In the genomic region with DNA sequence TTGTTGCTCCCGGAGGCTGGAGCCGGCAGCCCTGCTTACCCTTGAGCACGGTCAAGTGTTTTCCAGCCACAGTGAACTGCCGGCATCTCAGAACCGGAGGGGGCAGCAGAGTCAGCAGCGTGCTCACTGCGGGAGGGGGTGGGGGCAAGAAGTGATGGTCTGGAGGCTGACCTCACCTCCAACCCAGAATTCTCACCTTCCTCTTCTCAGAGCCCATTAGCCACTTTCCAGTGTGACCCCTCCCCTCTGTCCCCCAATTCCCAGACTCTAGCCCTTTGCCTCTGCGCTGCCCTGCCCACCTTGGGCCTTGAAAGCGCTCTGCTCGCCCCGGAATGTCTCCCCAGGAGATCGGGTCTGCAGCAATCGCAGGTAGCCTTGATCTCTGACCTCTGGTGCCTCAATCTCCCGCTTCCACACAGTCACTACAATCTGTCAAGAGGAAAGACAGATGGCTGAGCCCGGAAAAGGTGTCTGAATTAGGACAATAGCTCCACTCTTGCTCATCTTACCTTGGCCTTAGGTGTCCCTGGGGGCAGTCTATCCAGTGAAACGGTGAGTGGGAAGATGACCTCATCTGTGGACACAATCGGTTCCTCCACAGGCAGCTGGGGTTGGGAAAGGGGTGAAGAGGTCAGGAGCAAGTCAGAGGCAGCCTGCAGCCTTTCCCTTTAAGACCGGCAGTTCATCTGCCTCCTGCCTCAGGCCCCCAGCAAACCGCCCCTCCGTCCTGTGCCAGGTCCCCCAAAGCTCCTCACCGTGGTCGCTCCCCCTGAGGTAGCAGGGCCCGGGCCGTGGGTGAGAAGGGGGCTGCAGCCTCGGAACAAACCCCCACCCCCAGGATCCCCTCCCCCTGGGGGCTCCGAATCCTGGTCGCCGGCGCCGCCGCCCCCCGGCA, we compare ENCODE assay signal across 1 cellular context.
TF ChIP-seq lines count a peak whose summit lies in the region.

No MANE protein-coding gene starts in this region.

TF ChIP-seq in HepG2, 621 proteins besides CTCF, POLR2A, EP300 and RAD21 (continued from another document and continues in another):
- no peak for TF ChIP-seq TEF (CRISPR knock-in tag; IDR thresholded peaks at IDR 0.05)
- no peak for TF ChIP-seq ZNF547 (CRISPR knock-in tag; IDR thresholded peaks at IDR 0.05)
- TF ChIP-seq, protein P1, sequence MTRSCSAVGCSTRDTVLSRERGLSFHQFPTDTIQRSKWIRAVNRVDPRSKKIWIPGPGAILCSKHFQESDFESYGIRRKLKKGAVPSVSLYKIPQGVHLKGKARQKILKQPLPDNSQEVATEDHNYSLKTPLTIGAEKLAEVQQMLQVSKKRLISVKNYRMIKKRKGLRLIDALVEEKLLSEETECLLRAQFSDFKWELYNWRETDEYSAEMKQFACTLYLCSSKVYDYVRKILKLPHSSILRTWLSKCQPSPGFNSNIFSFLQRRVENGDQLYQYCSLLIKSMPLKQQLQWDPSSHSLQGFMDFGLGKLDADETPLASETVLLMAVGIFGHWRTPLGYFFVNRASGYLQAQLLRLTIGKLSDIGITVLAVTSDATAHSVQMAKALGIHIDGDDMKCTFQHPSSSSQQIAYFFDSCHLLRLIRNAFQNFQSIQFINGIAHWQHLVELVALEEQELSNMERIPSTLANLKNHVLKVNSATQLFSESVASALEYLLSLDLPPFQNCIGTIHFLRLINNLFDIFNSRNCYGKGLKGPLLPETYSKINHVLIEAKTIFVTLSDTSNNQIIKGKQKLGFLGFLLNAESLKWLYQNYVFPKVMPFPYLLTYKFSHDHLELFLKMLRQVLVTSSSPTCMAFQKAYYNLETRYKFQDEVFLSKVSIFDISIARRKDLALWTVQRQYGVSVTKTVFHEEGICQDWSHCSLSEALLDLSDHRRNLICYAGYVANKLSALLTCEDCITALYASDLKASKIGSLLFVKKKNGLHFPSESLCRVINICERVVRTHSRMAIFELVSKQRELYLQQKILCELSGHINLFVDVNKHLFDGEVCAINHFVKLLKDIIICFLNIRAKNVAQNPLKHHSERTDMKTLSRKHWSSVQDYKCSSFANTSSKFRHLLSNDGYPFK (CRISPR knock-in tag; IDR thresholded peaks at IDR 0.05; ENCODE audit: borderline replicate concordance), result no peak
- no peak for TF ChIP-seq ATAD3A (CRISPR knock-in tag; IDR thresholded peaks at IDR 0.05)
- no peak for TF ChIP-seq SNAI1 (CRISPR knock-in tag; IDR thresholded peaks at IDR 0.05; ENCODE audit: borderline replicate concordance)
- peak; percentile 63 for TF ChIP-seq CEBPG (CRISPR knock-in tag; IDR thresholded peaks at IDR 0.05)
- peak; percentile 69; the same call in 1 of the 2 replicates for TF ChIP-seq MEIS2 (CRISPR knock-in tag; IDR thresholded peaks at IDR 0.05)
- TF ChIP-seq ZSCAN12 (CRISPR knock-in tag; IDR thresholded peaks at IDR 0.05), result no peak
- no peak for TF ChIP-seq E2F1 (CRISPR knock-in tag; IDR thresholded peaks at IDR 0.05)
- no peak for TF ChIP-seq SIX1 (CRISPR knock-in tag; IDR thresholded peaks at IDR 0.05; ENCODE audit: borderline replicate concordance)
- TF ChIP-seq ZNF567 (CRISPR knock-in tag; IDR thresholded peaks at IDR 0.05; ENCODE audit: borderline replicate concordance), result no peak
- peak; percentile 52 for TF ChIP-seq HOXA3 (CRISPR knock-in tag; IDR thresholded peaks at IDR 0.05)
- peak; percentile 89 for TF ChIP-seq RARA (CRISPR knock-in tag; IDR thresholded peaks at IDR 0.05)
- no peak for TF ChIP-seq ZNF563 (CRISPR knock-in tag; IDR thresholded peaks at IDR 0.05)
- TF ChIP-seq PLRG1 (conservative IDR thresholded peaks at IDR 0.05), result no peak
- peak; percentile 93 for TF ChIP-seq ATF3 (CRISPR knock-in tag; IDR thresholded peaks at IDR 0.05)
- no peak for TF ChIP-seq HNRNPK (IDR thresholded peaks at IDR 0.05; ENCODE audit: low read depth, low read length, poor library complexity, severe bottlenecking)
- no peak for TF ChIP-seq THYN1 (CRISPR knock-in tag; IDR thresholded peaks at IDR 0.05; ENCODE audit: borderline replicate concordance, low read depth)
- no peak for TF ChIP-seq SIX4 (CRISPR knock-in tag; IDR thresholded peaks at IDR 0.05)
- TF ChIP-seq FIP1L1 (IDR thresholded peaks at IDR 0.05; ENCODE audit: borderline replicate concordance, insufficient read depth, low read depth, low read length), result no peak
- TF ChIP-seq, protein P2, sequence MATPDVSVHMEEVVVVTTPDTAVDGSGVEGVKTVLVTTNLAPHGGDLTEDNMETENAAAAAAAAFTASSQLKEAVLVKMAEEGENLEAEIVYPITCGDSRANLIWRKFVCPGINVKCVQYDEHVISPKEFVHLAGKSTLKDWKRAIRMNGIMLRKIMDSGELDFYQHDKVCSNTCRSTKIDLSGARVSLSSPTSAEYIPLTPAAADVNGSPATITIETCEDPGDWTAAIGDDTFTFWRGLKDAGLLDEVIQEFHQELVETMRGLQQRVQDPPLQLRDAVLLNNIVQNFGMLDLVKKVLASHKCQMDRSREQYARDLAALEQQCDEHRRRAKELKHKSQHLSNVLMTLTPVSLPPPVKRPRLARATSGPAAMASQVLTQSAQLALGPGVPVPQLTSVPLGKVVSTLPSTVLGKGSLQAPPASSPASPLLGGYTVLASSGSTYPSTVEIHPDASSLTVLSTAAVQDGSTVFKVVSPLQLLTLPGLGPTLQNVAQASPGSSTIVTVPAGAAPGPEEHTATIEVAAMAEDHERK (CRISPR knock-in tag; IDR thresholded peaks at IDR 0.05; ENCODE audit: low read depth), result no peak
- TF ChIP-seq EZH2 (conservative IDR thresholded peaks at IDR 0.05; ENCODE audit: low read depth, low read length), result no peak
- TF ChIP-seq ZNF577 (CRISPR knock-in tag; IDR thresholded peaks at IDR 0.05; ENCODE audit: borderline replicate concordance, low read depth), result no peak
- peak; percentile 77 for TF ChIP-seq ZNF639 (CRISPR knock-in tag; conservative IDR thresholded peaks at IDR 0.05)
- TF ChIP-seq ZNF33A (CRISPR knock-in tag; IDR thresholded peaks at IDR 0.05; ENCODE audit: borderline replicate concordance), result no peak
- TF ChIP-seq RERE (CRISPR knock-in tag; IDR thresholded peaks at IDR 0.05; ENCODE audit: low read depth), result peak; percentile 35; the same call in 1 of the 2 replicates
- TF ChIP-seq CENPT (CRISPR knock-in tag; IDR thresholded peaks at IDR 0.05; ENCODE audit: low read depth), result no peak
- TF ChIP-seq RBM22 (optimal IDR thresholded peaks at IDR 0.05; ENCODE audit: low read length), result peak; percentile 56
- TF ChIP-seq BCLAF1 (IDR thresholded peaks at IDR 0.05), result no peak
- TF ChIP-seq NR3C1 (CRISPR knock-in tag; IDR thresholded peaks at IDR 0.05), result no peak
- TF ChIP-seq ZNF775 (CRISPR knock-in tag; IDR thresholded peaks at IDR 0.05; ENCODE audit: borderline replicate concordance), result no peak
- TF ChIP-seq HNRNPLL (IDR thresholded peaks at IDR 0.05; ENCODE audit: low read depth, low read length, poor library complexity, severe bottlenecking), result no peak
- peak; percentile 73 for TF ChIP-seq NCOA2 (CRISPR knock-in tag; IDR thresholded peaks at IDR 0.05)
- no peak for TF ChIP-seq IKZF1 (IDR thresholded peaks at IDR 0.05)
- TF ChIP-seq ZMAT5 (CRISPR knock-in tag; IDR thresholded peaks at IDR 0.05; ENCODE audit: borderline replicate concordance, low read depth), result no peak
- no peak for TF ChIP-seq MTF1 (CRISPR knock-in tag; IDR thresholded peaks at IDR 0.05)
- no peak for TF ChIP-seq ARNT (IDR thresholded peaks at IDR 0.05)
